ENCODE assay signal across 18 cellular contexts in the genomic region with DNA sequence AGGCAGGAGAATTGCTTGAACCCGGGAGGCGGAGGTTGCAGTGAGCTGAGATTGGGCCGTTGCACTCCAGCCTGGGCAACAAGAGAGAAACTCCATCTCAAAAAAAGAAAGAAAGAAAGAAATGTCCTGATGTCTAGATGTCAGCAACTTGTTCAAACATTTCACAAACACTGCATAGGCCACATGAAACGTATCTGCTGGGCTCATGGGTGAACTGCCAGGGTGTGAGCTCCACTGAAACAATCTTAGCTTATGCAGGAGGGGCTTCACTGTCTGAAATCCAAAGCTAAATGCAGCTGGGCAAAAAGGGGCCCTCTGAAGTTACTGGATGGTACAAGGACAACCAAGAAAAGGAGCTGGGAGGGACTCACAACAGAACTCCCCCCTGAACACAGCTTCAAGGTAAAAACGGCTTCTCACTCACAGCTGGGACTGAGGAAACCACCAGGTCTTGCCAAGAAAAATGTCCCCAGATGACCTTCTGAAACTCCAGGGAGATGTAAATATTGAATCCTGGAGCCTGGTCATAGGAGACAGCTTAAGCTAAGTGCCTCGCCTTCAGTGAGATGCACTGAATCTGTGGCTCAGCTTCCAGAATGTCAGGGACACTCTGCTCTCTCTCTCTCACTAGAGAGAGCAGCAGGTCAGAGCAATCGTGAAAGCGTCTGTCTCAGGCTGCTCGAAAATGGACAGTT. TPM values are rescaled to one million over a fixed set of nuclear protein-coding genes. Genes with fewer than 3 reads are reported as not detected.
DNase-seq lines count a peak whose midpoint lies in the region; ATAC-seq and TF ChIP-seq lines count a peak whose summit lies in the region.
"Had no signal": no experiment of that assay in that cellular context is flagged by ENCODE, and none has a peak within 500 bp of the region (broad histone marks: within the 10 kb centered on the region; RNA-seq: fewer than 3 reads in every experiment).

No MANE protein-coding gene starts in this region.

- H3K27me3 ChIP-seq in AG04450 (ENCODE audit: control insufficient read depth, insufficient read depth, low read length) (no peaks in the 10 kb centered on the region), adipocyte (replicated peaks; ENCODE audit: control insufficient read depth, insufficient read depth, low read length) (no peaks in the 10 kb centered on the region), gastroesophageal sphincter (no peaks in the 10 kb centered on the region), ovary (no peaks in the 10 kb centered on the region), suprapubic skin (no peaks in the 10 kb centered on the region), tibial artery (no peaks in the 10 kb centered on the region)

- H3K9me3 ChIP-seq in AG04450 (ENCODE audit: control insufficient read depth, insufficient read depth, low read length) (no peaks in the 10 kb centered on the region), adipocyte (ENCODE audit: control insufficient read depth, low read length) (no peaks in the 10 kb centered on the region), gastroesophageal sphincter (no peaks in the 10 kb centered on the region), ovary (no peaks in the 10 kb centered on the region), suprapubic skin (no peaks in the 10 kb centered on the region), tibial artery (no peaks in the 10 kb centered on the region)
- H3K9me3 ChIP-seq: HAP-1 had no signal

- peak overlapping the region; percentile 45 for H3K9ac ChIP-seq in adipocyte (ENCODE audit: low read length)
- H3K9ac ChIP-seq: KMS-11 had no signal

- TF ChIP-seq CTCF in AG04450 (IDR thresholded peaks at IDR 0.05; ENCODE audit: low read depth, low read length) (no peak), gastroesophageal sphincter (IDR thresholded peaks at IDR 0.05) (no peak), ovary (IDR thresholded peaks at IDR 0.05) (no peak), suprapubic skin (IDR thresholded peaks at IDR 0.05) (no peak), tibial artery (IDR thresholded peaks at IDR 0.05) (no peak)

- whole genome bisulfite sequencing in gastroesophageal sphincter (ENCODE audit: low coverage in 1 of 2), 2 donors: 42% methylated on average over 5 of the region's 9 CpGs; no CpG with 5 or more reads in 1 of the 2 donors
- 30 to 37% (median 31%) methylated on average over 9 of the region's 9 CpGs for WGBS in ovary, 3 donors
- WGBS in suprapubic skin: 66% methylated on average over 9 of the region's 9 CpGs

- POLR2A ChIA-PET in AG04450 (lab: Yijun Ruan, JAX): interaction anchor here (1.0 kb wide), 1 partner anchor 10 kb away, joined by 4 read pairs; no protein-coding TSS in a partner anchor

- peak; percentile 57 for ATAC-seq in gastroesophageal sphincter
- ATAC-seq: activated T-cell treated with anti-CD3 and anti-CD28 coated beads, Interleukin-2, amount 50 U/mL, for 4 hours; stimulated activated naive CD8-positive, alpha-beta T cell treated with anti-CD3 and anti-CD28 coated beads, Interleukin-15, amount 100 ng/mL, for 72 hours had no signal

- H3K4me1 ChIP-seq in adipocyte (ENCODE audit: control insufficient read depth, insufficient read depth, low read length) (peaks cover 38% of the 10 kb centered on the region), gastroesophageal sphincter (peaks cover 0 to 62% (median 18%) of the 10 kb centered on the region in 3 donors), ovary (ENCODE audit: insufficient read depth) (peaks cover 9% of the 10 kb centered on the region), suprapubic skin (no peaks in the 10 kb centered on the region), tibial artery (peaks cover 0 to 11% (median 8%) of the 10 kb centered on the region in 4 donors)
- H3K4me1 ChIP-seq: HAP-1 had no signal

- TF ChIP-seq POLR2A in gastroesophageal sphincter (IDR thresholded peaks at IDR 0.05): no peak
- TF ChIP-seq POLR2A in ovary (IDR thresholded peaks at IDR 0.05): no peak
- no peak for TF ChIP-seq POLR2A in suprapubic skin (IDR thresholded peaks at IDR 0.05)

- intact Hi-C loops in ovary (cut with DNase I) (no loop called here), tibial artery (cut with DNase I; ENCODE audit: low total_unique reads) (no loop called here)

- H3K27ac ChIP-seq in AG04450 (ENCODE audit: low read depth, low read length) (peak overlapping the region; percentile 55), gastroesophageal sphincter (peak overlapping the region; percentile 16 to 81 (median 76)), ovary (peak overlapping the region; percentile 2 to 26), suprapubic skin (no peak overlapping the region), tibial artery (no peak overlapping the region)
- H3K27ac ChIP-seq: KMS-11 had no signal

- DNase-seq in AG04450 (ENCODE audit: low read depth, low spot score): no peak
- peak; percentile 24 for DNase-seq in adipocyte (ENCODE audit: low read depth)
- DNase-seq in ovary: peak in 1 of 5 donors; percentile 24
- DNase-seq in suprapubic skin (ENCODE audit: low spot score in 2 of 2): no peak
- DNase-seq in NCI-H2029 treated with DMSO at 0.1 percent for 48 hours (lab: John Stamatoyannopoulos, UW): no peak
- DNase-seq in tibial artery: no peak
- DNase-seq in NCI-H1694 treated with DMSO at 0.1 percent for 48 hours (lab: John Stamatoyannopoulos, UW): no peak
- DNase-seq: activated CD4-positive, alpha-beta T cell treated with anti-CD3 and anti-CD28 coated beads for 48 hours; activated T-cell treated with anti-CD3 and anti-CD28 coated beads, Interleukin-2, amount 50 U/mL, for 4 hours; AML-193; cortex of kidney; islet precursor cell; NCI-H187; RPMI8226; stimulated activated naive CD8-positive, alpha-beta T cell treated with anti-CD3 and anti-CD28 coated beads, Interleukin-15, amount 100 ng/mL, for 72 hours had no signal

- TF ChIP-seq EP300 in gastroesophageal sphincter (IDR thresholded peaks at IDR 0.05) (no peak), ovary (IDR thresholded peaks at IDR 0.05) (no peak), suprapubic skin (IDR thresholded peaks at IDR 0.05) (no peak)

- peaks cover 15% of the 10 kb centered on the region for H3K36me3 ChIP-seq in adipocyte (ENCODE audit: control insufficient read depth, insufficient read depth, low read length, severe bottlenecking)
- peaks cover 0 to 43% of the 10 kb centered on the region in 2 donors for H3K36me3 ChIP-seq in gastroesophageal sphincter
- H3K36me3 ChIP-seq in ovary: no peaks in the 10 kb centered on the region
- H3K36me3 ChIP-seq in suprapubic skin: peaks cover 26% of the 10 kb centered on the region
- H3K36me3 ChIP-seq in tibial artery: peaks cover 0 to 57% (median 26%) of the 10 kb centered on the region in 3 donors

- CTCF ChIA-PET in AG04450 (lab: Charles Lee): interaction anchor here (0.5 to 4.7 kb wide), 5 partner anchors 8 to 524 kb away, joined by 3 to 39 read pairs (median 4); no protein-coding TSS in a partner anchor

- H3K4me3 ChIP-seq in AG04450 (ENCODE audit: low read depth, low read length): no peak overlapping the region
- H3K4me3 ChIP-seq in adipocyte (ENCODE audit: low read length): no peak overlapping the region
- H3K4me3 ChIP-seq in gastroesophageal sphincter: no peak overlapping the region
- H3K4me3 ChIP-seq in ovary: no peak overlapping the region
- no peak overlapping the region for H3K4me3 ChIP-seq in suprapubic skin
- H3K4me3 ChIP-seq in tibial artery: no peak overlapping the region
- H3K4me3 ChIP-seq: HAP-1 had no signal

RNA-seq across cellular contexts. Expression of a gene that starts 31.9 kb away (rescaled TPM):
- 543 and 639 TPM in 2 replicates for polyA plus RNA-seq in AG04450 (2011; rRNA removed)
- 729 and 763 TPM in 2 replicates for polyA minus RNA-seq in AG04450 (2011; rRNA and poly(A)+ RNA removed)
- total RNA-seq in gastroesophageal sphincter: 100 to 1,000 TPM in 1 of 4 donors, 10 to 100 TPM in 3; 72.2 to 109 (median 91.6) TPM
- total RNA-seq in ovary: 100 to 1,000 TPM in 6 of 7 donors, 10 to 100 TPM in 1; 52.3 to 165 (median 121) TPM
- polyA plus RNA-seq in ovary: 100 to 1,000 TPM in 1 of 2 donors, 10 to 100 TPM in 1; 72.0 to 217 TPM
- total RNA-seq in suprapubic skin: 100 to 1,000 TPM in 3 of 4 donors, 10 to 100 TPM in 1; 83.5 to 132 (median 124) TPM

RNA-seq across cellular contexts. Expression of a gene that starts 39.5 kb away (rescaled TPM):
- polyA plus RNA-seq in AG04450 (2011; rRNA removed) (79.5 and 83.3 TPM in 2 replicates), ovary (10 to 100 TPM; 16.3 to 37.9 TPM)
- polyA minus RNA-seq in AG04450 (2011; rRNA and poly(A)+ RNA removed): 47.7 and 51.7 TPM in 2 replicates
- total RNA-seq in gastroesophageal sphincter (10 to 100 TPM; 19.4 to 27.8 (median 26.7) TPM), ovary (10 to 100 TPM; 15.6 to 34.6 (median 25.1) TPM), suprapubic skin (10 to 100 TPM; 16.3 to 35.6 (median 28.3) TPM)

Comparison
In these comparisons a context has a peak if more than half of its experiments do, and no peak if none do; other contexts are left out.
1. H3K27ac ChIP-seq: peak in AG04450 (single experiment), gastroesophageal sphincter (4 of 4) and ovary (2 of 2); none in suprapubic skin (single experiment) and tibial artery (0 of 2).